8 cellular contexts compared by ENCODE assay signal in the genomic region with DNA sequence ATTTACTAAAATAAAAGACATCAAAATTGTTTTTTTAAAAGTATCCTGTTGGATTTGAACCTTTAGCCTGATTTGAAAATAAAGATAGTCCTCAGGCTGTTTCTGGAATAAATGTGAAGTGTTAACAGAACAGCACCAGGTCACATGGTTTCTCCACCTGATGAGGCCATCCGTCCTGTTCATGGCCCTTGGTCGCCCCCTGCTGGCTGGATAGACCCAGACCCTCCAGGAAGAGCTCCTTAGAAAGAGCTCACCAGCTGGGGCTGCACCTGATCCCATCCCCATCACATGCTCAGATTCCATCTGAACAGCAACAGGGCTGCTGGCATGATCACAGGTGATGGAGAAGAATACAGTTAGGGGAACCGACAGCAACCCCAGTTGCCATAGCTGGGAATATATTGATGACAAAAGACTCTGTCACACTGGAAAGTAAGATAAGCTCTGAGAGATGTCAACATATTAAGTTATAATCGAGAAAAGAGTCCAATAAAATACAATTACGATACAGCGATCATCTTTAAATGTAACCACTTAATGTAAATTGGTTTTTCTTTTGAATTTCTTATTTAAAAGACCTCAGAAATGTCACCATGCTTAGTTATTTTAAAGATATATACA. TPM values are rescaled to one million over a fixed set of nuclear protein-coding genes. Genes with fewer than 3 reads are reported as not detected.
A peak's percentile ranks its signal among the peaks of the same experiment; 100 is the strongest.
DNase-seq lines count a peak whose midpoint lies in the region; ATAC-seq and TF ChIP-seq lines count a peak whose summit lies in the region.

No MANE protein-coding gene starts in this region.

- no peaks in the 10 kb centered on the region for H3K36me3 Mint-ChIP-seq in neural progenitor cell

- H3K36me3 ChIP-seq in Peyer's patch (no peaks in the 10 kb centered on the region), neural progenitor cell (no peaks in the 10 kb centered on the region)

- H3K27me3 Mint-ChIP-seq in neural progenitor cell (ENCODE audit: insufficient read depth, low read depth), result peaks cover 2% of the 10 kb centered on the region

- H3K4me3 Mint-ChIP-seq in neural progenitor cell, result no peak overlapping the region

- H3K79me2 ChIP-seq in neural progenitor cell (ENCODE audit: low read depth), result no peaks in the 10 kb centered on the region

- H3K9me3 ChIP-seq in Peyer's patch (no peaks in the 10 kb centered on the region), neural progenitor cell (ENCODE audit: low read depth) (no peaks in the 10 kb centered on the region)

- no peak overlapping the region for H3K9ac ChIP-seq in neural progenitor cell

- no peak overlapping the region for H3K4me3 ChIP-seq in Jurkat, Clone E6-1 (ENCODE audit: low read length)
- no peak overlapping the region for H3K4me3 ChIP-seq in Peyer's patch
- no peak overlapping the region for H3K4me3 ChIP-seq in fibroblast of mammary gland (ENCODE audit: control insufficient read depth, low read depth, low read length)
- no peak overlapping the region for H3K4me3 ChIP-seq in neural progenitor cell

- H3K4me1 Mint-ChIP-seq in neural progenitor cell, result no peaks in the 10 kb centered on the region

- H3K27ac Mint-ChIP-seq in neural progenitor cell, result no peak overlapping the region

- peak; percentile 100 for ATAC-seq in GM21737 (IDR thresholded peaks at IDR 0.05; ENCODE audit: unreplicated experiment)

- no peak overlapping the region for H3K27ac ChIP-seq in Peyer's patch
- no peak overlapping the region for H3K27ac ChIP-seq in neural progenitor cell
- H3K27ac ChIP-seq in substantia nigra (ENCODE audit: low read depth, low read length, poor library complexity, severe bottlenecking), result no peak overlapping the region

- no peaks in the 10 kb centered on the region for H3K4me1 ChIP-seq in Peyer's patch
- no peaks in the 10 kb centered on the region for H3K4me1 ChIP-seq in neural progenitor cell

- TF ChIP-seq POLR2A in Peyer's patch (IDR thresholded peaks at IDR 0.05), result no peak

- H2AFZ ChIP-seq in neural progenitor cell (replicated peaks), result peak overlapping the region; percentile 34

- DNase-seq in EH (ENCODE audit: low read depth) (peak; percentile 74), Peyer's patch (peak; percentile 90 to 96 (median 90)), fibroblast of mammary gland (ENCODE audit: low read depth) (peak; percentile 76), neural progenitor cell (ENCODE audit: low spot score) (peak; percentile 89), substantia nigra (lab: John Stamatoyannopoulos, UW) (peak in 32 of 49 donors; percentile 3 to 64 (median 30))
- peak; percentile 66 for DNase-seq in Jurkat, Clone E6-1 (ENCODE audit: low read depth, low spot score)
- peak; percentile 92 to 95 for DNase-seq in activated T-cell treated with anti-CD3 and anti-CD28 coated beads, Interleukin-2, amount 50 U/mL, for 48 hours

- no peaks in the 10 kb centered on the region for H3K27me3 ChIP-seq in Peyer's patch
- H3K27me3 ChIP-seq in neural progenitor cell, result no peaks in the 10 kb centered on the region

- peak; percentile 38 to 91 (median 79) for TF ChIP-seq CTCF in Peyer's patch (IDR thresholded peaks at IDR 0.05)
- TF ChIP-seq CTCF in fibroblast of mammary gland (conservative IDR thresholded peaks at IDR 0.05; ENCODE audit: control insufficient read depth, insufficient read depth, low read depth, low read length), result peak; percentile 84
- peak; percentile 88 for TF ChIP-seq CTCF in neural progenitor cell (IDR thresholded peaks at IDR 0.05)

- no peaks in the 10 kb centered on the region for H3K9me3 Mint-ChIP-seq in neural progenitor cell

- no peaks in the 10 kb centered on the region for H4K20me1 ChIP-seq in neural progenitor cell (ENCODE audit: low read depth)

- no peak overlapping the region for H3K4me2 ChIP-seq in neural progenitor cell

- no peaks in the 10 kb centered on the region for H3F3A ChIP-seq in neural progenitor cell (ENCODE audit: low read depth)

RNA-seq across cellular contexts. Expression of a gene that starts 4.8 kb away (rescaled TPM):
- not detected for polyA plus RNA-seq in Jurkat, Clone E6-1 (2012; ENCODE audit: insufficient read depth, insufficient read length)
- total RNA-seq in Peyer's patch, result not detected
- total RNA-seq in neural progenitor cell (ENCODE audit: low replicate concordance), result not detected in 2 replicates

RNA-seq across cellular contexts. Expression of a gene that starts 18.4 kb away (rescaled TPM):
- polyA plus RNA-seq in Jurkat, Clone E6-1 (2012; ENCODE audit: insufficient read depth, insufficient read length), result not detected
- not detected for total RNA-seq in Peyer's patch
- not detected in 2 replicates for total RNA-seq in neural progenitor cell (ENCODE audit: low replicate concordance)

RNA-seq across cellular contexts. Expression of a gene that starts 41.7 kb away (rescaled TPM):
- polyA plus RNA-seq in Jurkat, Clone E6-1 (2012; ENCODE audit: insufficient read depth, insufficient read length), result not detected
- total RNA-seq in Peyer's patch, result not detected
- not detected in 2 replicates for total RNA-seq in neural progenitor cell (ENCODE audit: low replicate concordance)

RNA-seq across cellular contexts. Expression of a gene that starts 55.4 kb away (rescaled TPM):
- polyA plus RNA-seq in Jurkat, Clone E6-1 (2012; ENCODE audit: insufficient read depth, insufficient read length), result not detected
- total RNA-seq in Peyer's patch (10 to 100 TPM; 13.0 to 33.4 (median 20.3) TPM), neural progenitor cell (ENCODE audit: low replicate concordance) (0.43 and 1.1 TPM in 2 replicates)

RNA-seq across cellular contexts. Expression of a gene that starts 58.2 kb away (rescaled TPM):
- not detected for polyA plus RNA-seq in Jurkat, Clone E6-1 (2012; ENCODE audit: insufficient read depth, insufficient read length)
- total RNA-seq in Peyer's patch (not detected), neural progenitor cell (ENCODE audit: low replicate concordance) (not detected in 2 replicates)

Comparison
In these comparisons a context has a peak if more than half of its experiments do, and no peak if none do; other contexts are left out.
1. DNase-seq: peak in every context shown above with its lines; median percentile 94 in activated T-cell treated with anti-CD3 and anti-CD28 coated beads, Interleukin-2, amount 50 U/mL, for 48 hours; 90 in Peyer's patch; 89 in neural progenitor cell; 76 in fibroblast of mammary gland; 74 in EH; 66 in Jurkat, Clone E6-1; 30 in substantia nigra.